ENCODE assay signal across 12 cellular contexts in genomic region chr16:3066440-3066748, GRCh38. TPM values are rescaled to one million over a fixed set of nuclear protein-coding genes. Genes with fewer than 3 reads are reported as not detected.
A peak's percentile ranks its signal among the peaks of the same experiment; 100 is the strongest.
DNase-seq lines count a peak whose midpoint lies in the region; ATAC-seq, FAIRE-seq and TF ChIP-seq lines count a peak whose summit lies in the region.
"Had no signal": no experiment of that assay in that cellular context is flagged by ENCODE, and none has a peak within 500 bp of the region (broad histone marks: within the 10 kb centered on the region; RNA-seq: fewer than 3 reads in every experiment).

No MANE protein-coding gene starts in this region.

- DNase-seq in activated CD4-positive, alpha-beta T cell treated with anti-CD3 and anti-CD28 coated beads for 36 hours, result no peak
- no peak for DNase-seq in activated CD4-positive, alpha-beta T cell treated with anti-CD3 and anti-CD28 coated beads, Interleukin-2, amount 50 U/mL, for 4 hours
- DNase-seq in activated T-helper 1 cell treated with anti-CD3 and anti-CD28 coated beads, Interleukin-12 subunit alpha, Interleukin-12 subunit beta, Interleukin-2, Interleukin-4 antibody, amounts not matched to agents 30 ng/mL and 10 ng/mL and 1 ng/mL, durations not matched to agents 14 hours and 24 hours and 36 hours (ENCODE audit: low spot score), result no peak
- DNase-seq in kidney (peak; percentile 71), spleen (peak; percentile 69), NCI-H2081 (lab: John Stamatoyannopoulos, UW) (no peak), NCI-H69 (lab: John Stamatoyannopoulos, UW) (no peak)
- DNase-seq: substantia nigra had no signal

- no peaks in the 10 kb centered on the region for H3K9me3 ChIP-seq in kidney (ENCODE audit: control insufficient read depth in 1 of 2, low read length in 2 of 2)
- no peaks in the 10 kb centered on the region for H3K9me3 ChIP-seq in spleen

- H3K27ac ChIP-seq in kidney (ENCODE audit: low read depth in 2 of 2, low read length in 2 of 2) (peak overlapping the region; percentile 81), spleen (peak overlapping the region; percentile 79 to 87 (median 84))

- no peaks in the 10 kb centered on the region for H3K9me3 Mint-ChIP-seq in activated CD4-positive, alpha-beta T cell treated with anti-CD3 and anti-CD28 coated beads for 36 hours (ENCODE audit: low read depth)
- peaks cover 7% of the 10 kb centered on the region for H3K9me3 Mint-ChIP-seq in activated T-helper 1 cell treated with anti-CD3 and anti-CD28 coated beads, Interleukin-12 subunit alpha, Interleukin-12 subunit beta, Interleukin-2, Interleukin-4 antibody, amounts not matched to agents 30 ng/mL and 10 ng/mL and 1 ng/mL, durations not matched to agents 14 hours and 24 hours and 36 hours

- no peak for FAIRE-seq in kidney (lab: Jason Lieb, UNC)
- FAIRE-seq: endometrium, keratinocyte had no signal

- H3K4me1 Mint-ChIP-seq in activated CD4-positive, alpha-beta T cell treated with anti-CD3 and anti-CD28 coated beads for 36 hours, result peaks cover 69% of the 10 kb centered on the region
- peaks cover 51% of the 10 kb centered on the region for H3K4me1 Mint-ChIP-seq in activated T-helper 1 cell treated with anti-CD3 and anti-CD28 coated beads, Interleukin-12 subunit alpha, Interleukin-12 subunit beta, Interleukin-2, Interleukin-4 antibody, amounts not matched to agents 30 ng/mL and 10 ng/mL and 1 ng/mL, durations not matched to agents 14 hours and 24 hours and 36 hours (ENCODE audit: low read depth)

- peak overlapping the region; percentile 100 for H3K4me3 Mint-ChIP-seq in activated CD4-positive, alpha-beta T cell treated with anti-CD3 and anti-CD28 coated beads for 36 hours
- H3K4me3 Mint-ChIP-seq in activated T-helper 1 cell treated with anti-CD3 and anti-CD28 coated beads, Interleukin-12 subunit alpha, Interleukin-12 subunit beta, Interleukin-2, Interleukin-4 antibody, amounts not matched to agents 30 ng/mL and 10 ng/mL and 1 ng/mL, durations not matched to agents 14 hours and 24 hours and 36 hours, result peak overlapping the region; percentile 99

- intact Hi-C loops in activated CD4-positive, alpha-beta T cell treated with anti-CD3 and anti-CD28 coated beads for 36 hours (cut with DNase I, micrococcal nuclease), result loop anchor here in 1 of 2 experiments (5.0 kb wide), 1 partner anchor 436 kb away; the partner anchor contains the start of gene CLUAP1
- intact Hi-C loops in activated T-helper 1 cell treated with anti-CD3 and anti-CD28 coated beads, Interleukin-12 subunit alpha, Interleukin-12 subunit beta, Interleukin-2, Interleukin-4 antibody, amounts not matched to agents 30 ng/mL and 10 ng/mL and 1 ng/mL, durations not matched to agents 14 hours and 24 hours and 36 hours (cut with micrococcal nuclease), result no loop called here
- intact Hi-C loops in kidney (cut with DNase I) (loop anchor here (10.0 kb wide), 1 partner anchor 48 kb away; the partner anchor contains the start of gene ZNF205), spleen (cut with DNase I; ENCODE audit: low total_unique reads) (no loop called here)

- peak overlapping the region; percentile 100 for H3K27ac Mint-ChIP-seq in activated CD4-positive, alpha-beta T cell treated with anti-CD3 and anti-CD28 coated beads for 36 hours
- H3K27ac Mint-ChIP-seq in activated T-helper 1 cell treated with anti-CD3 and anti-CD28 coated beads, Interleukin-12 subunit alpha, Interleukin-12 subunit beta, Interleukin-2, Interleukin-4 antibody, amounts not matched to agents 30 ng/mL and 10 ng/mL and 1 ng/mL, durations not matched to agents 14 hours and 24 hours and 36 hours, result peak overlapping the region; percentile 94

- POLR2A ChIA-PET in activated CD4-positive, alpha-beta T cell treated with anti-CD3 and anti-CD28 coated beads for 36 hours (lab: Charles Lee), result interaction anchor here (0.5 to 4.7 kb wide), 4 partner anchors 10 to 1096 kb away, joined by 3 to 48 read pairs (median 4); partner anchors contain the start of gene ZNF213

- TF ChIP-seq POLR2A in spleen (IDR thresholded peaks at IDR 0.05), result no peak

- peaks cover 48% of the 10 kb centered on the region for H3K36me3 Mint-ChIP-seq in activated CD4-positive, alpha-beta T cell treated with anti-CD3 and anti-CD28 coated beads for 36 hours (ENCODE audit: low read depth)
- peaks cover 46% of the 10 kb centered on the region for H3K36me3 Mint-ChIP-seq in activated T-helper 1 cell treated with anti-CD3 and anti-CD28 coated beads, Interleukin-12 subunit alpha, Interleukin-12 subunit beta, Interleukin-2, Interleukin-4 antibody, amounts not matched to agents 30 ng/mL and 10 ng/mL and 1 ng/mL, durations not matched to agents 14 hours and 24 hours and 36 hours (ENCODE audit: low read depth)

- no peaks in the 10 kb centered on the region for H3K27me3 Mint-ChIP-seq in activated CD4-positive, alpha-beta T cell treated with anti-CD3 and anti-CD28 coated beads for 36 hours
- H3K27me3 Mint-ChIP-seq in activated T-helper 1 cell treated with anti-CD3 and anti-CD28 coated beads, Interleukin-12 subunit alpha, Interleukin-12 subunit beta, Interleukin-2, Interleukin-4 antibody, amounts not matched to agents 30 ng/mL and 10 ng/mL and 1 ng/mL, durations not matched to agents 14 hours and 24 hours and 36 hours (ENCODE audit: insufficient read depth), result peaks cover 2% of the 10 kb centered on the region

- H3K27me3 ChIP-seq in spleen (replicated peaks in 1 of 7), result no peaks in the 10 kb centered on the region

- CTCF ChIA-PET in activated CD4-positive, alpha-beta T cell treated with anti-CD3 and anti-CD28 coated beads for 36 hours (lab: Charles Lee), result interaction anchor here (0.9 to 6.7 kb wide), 3 partner anchors 34 to 62 kb away, joined by 3 to 65 read pairs (median 3); no protein-coding TSS in a partner anchor

- peak overlapping the region; percentile 80 to 91 for H3K9ac ChIP-seq in kidney (ENCODE audit: low read length in 2 of 2)

- TF ChIP-seq CTCF in kidney (IDR thresholded peaks at IDR 0.05; ENCODE audit: borderline replicate concordance, extremely low read depth, insufficient read depth) (no peak), spleen (IDR thresholded peaks at IDR 0.05 in 8 of 11, conservative IDR thresholded peaks at IDR 0.05 in 3 of 11) (no peak)

- peaks cover 9 to 18% of the 10 kb centered on the region in 2 donors for H3K4me1 ChIP-seq in kidney (ENCODE audit: control insufficient read depth in 1 of 2, insufficient read depth in 1 of 2, low read depth in 1 of 2, low read length in 2 of 2)
- peaks cover 6 to 87% (median 40%) of the 10 kb centered on the region in 6 donors for H3K4me1 ChIP-seq in spleen

- ATAC-seq in activated CD4-positive, alpha-beta T cell treated with anti-CD3 and anti-CD28 coated beads for 36 hours, result no peak
- ATAC-seq in HG02759 (IDR thresholded peaks at IDR 0.05; ENCODE audit: unreplicated experiment), result no peak

- H3K4me3 ChIP-seq in kidney (ENCODE audit: low read length in 2 of 2) (peak overlapping the region; percentile 52 to 64), spleen (peak overlapping the region; percentile 41 to 79 (median 58))

- 28 to 73% (median 68%) methylated on average over 6 to 7 of the region's 7 CpGs for WGBS in spleen, 5 donors

- no peaks in the 10 kb centered on the region for H3K36me3 ChIP-seq in kidney (ENCODE audit: control insufficient read depth in 1 of 2, insufficient read depth in 2 of 2, low read length in 2 of 2)
- H3K36me3 ChIP-seq in spleen, result peaks cover 0 to 30% (median 2%) of the 10 kb centered on the region in 6 donors

RNA-seq across cellular contexts. Expression of gene IL32, which starts 1.0 kb away (rescaled TPM):
- 1,000 to 10,000 TPM; 1,864 to 2,360 TPM for total RNA-seq in activated CD4-positive, alpha-beta T cell treated with anti-CD3 and anti-CD28 coated beads for 36 hours
- total RNA-seq in activated T-helper 1 cell treated with anti-CD3 and anti-CD28 coated beads, Interleukin-12 subunit alpha, Interleukin-12 subunit beta, Interleukin-2, Interleukin-4 antibody, amounts not matched to agents 30 ng/mL and 10 ng/mL and 1 ng/mL, durations not matched to agents 14 hours and 24 hours and 36 hours, result 993 TPM in 2 replicates
- total RNA-seq in kidney, result 181 TPM
- polyA plus RNA-seq in kidney (ENCODE audit: insufficient read depth, low read depth, low replicate concordance), result 495 TPM
- total RNA-seq in spleen, result 100 to 1,000 TPM; 171 to 414 (median 309) TPM
- polyA plus RNA-seq in spleen, result 100 to 1,000 TPM; 256 to 624 (median 277) TPM

RNA-seq across cellular contexts. Expression of gene MMP25, which starts 20.0 kb away (rescaled TPM):
- under 1 TPM; 0.55 to 0.91 TPM for total RNA-seq in activated CD4-positive, alpha-beta T cell treated with anti-CD3 and anti-CD28 coated beads for 36 hours
- 11.9 and 12.8 TPM in 2 replicates for total RNA-seq in activated T-helper 1 cell treated with anti-CD3 and anti-CD28 coated beads, Interleukin-12 subunit alpha, Interleukin-12 subunit beta, Interleukin-2, Interleukin-4 antibody, amounts not matched to agents 30 ng/mL and 10 ng/mL and 1 ng/mL, durations not matched to agents 14 hours and 24 hours and 36 hours
- total RNA-seq in kidney (1.7 TPM), spleen (100 to 1,000 TPM in 4 of 7 donors, 10 to 100 TPM in 3; 24.3 to 282 (median 113) TPM)
- polyA plus RNA-seq in kidney (ENCODE audit: insufficient read depth, low read depth, low replicate concordance) (0.65 TPM), spleen (10 to 100 TPM in 2 of 3 donors, 1 to 10 TPM in 1; 2.7 to 45.0 (median 41.9) TPM)

RNA-seq across cellular contexts. Expression of gene BICDL2, which starts 29.6 kb away (rescaled TPM):
- 1 to 10 TPM in 1 of 2 experiments, under 1 TPM in 1; 0.58 to 1.2 TPM for total RNA-seq in activated CD4-positive, alpha-beta T cell treated with anti-CD3 and anti-CD28 coated beads for 36 hours
- total RNA-seq in activated T-helper 1 cell treated with anti-CD3 and anti-CD28 coated beads, Interleukin-12 subunit alpha, Interleukin-12 subunit beta, Interleukin-2, Interleukin-4 antibody, amounts not matched to agents 30 ng/mL and 10 ng/mL and 1 ng/mL, durations not matched to agents 14 hours and 24 hours and 36 hours, result 0.20 TPM in 1 of 2 replicates, not detected in the other
- 12.1 TPM for total RNA-seq in kidney
- polyA plus RNA-seq in kidney (ENCODE audit: insufficient read depth, low read depth, low replicate concordance), result 2.9 TPM
- under 1 TPM in 4 of 7 donors, not detected in 3; 0.30 to 0.77 (median 0.32) TPM for total RNA-seq in spleen
- under 1 TPM; 0.03 to 0.22 (median 0.15) TPM for polyA plus RNA-seq in spleen
- total RNA-seq: A172 had no signal

RNA-seq across cellular contexts. Expression of gene ZSCAN10, which starts 32.7 kb away (rescaled TPM):
- under 1 TPM; 0.11 to 0.30 TPM for total RNA-seq in activated CD4-positive, alpha-beta T cell treated with anti-CD3 and anti-CD28 coated beads for 36 hours
- total RNA-seq in activated T-helper 1 cell treated with anti-CD3 and anti-CD28 coated beads, Interleukin-12 subunit alpha, Interleukin-12 subunit beta, Interleukin-2, Interleukin-4 antibody, amounts not matched to agents 30 ng/mL and 10 ng/mL and 1 ng/mL, durations not matched to agents 14 hours and 24 hours and 36 hours, result 0.07 TPM in 1 of 2 replicates, not detected in the other
- total RNA-seq in kidney (not detected), spleen (under 1 TPM in 1 of 7 donors, not detected in 6; 0.85 TPM)
- polyA plus RNA-seq in kidney (ENCODE audit: insufficient read depth, low read depth, low replicate concordance) (not detected), spleen (under 1 TPM in 2 of 3 donors, not detected in 1; 0.02 to 0.06 TPM)
- total RNA-seq: A172 had no signal
- polyA plus RNA-seq: keratinocyte had no signal

RNA-seq across cellular contexts. Expression of gene THOC6, which starts 42.6 kb away (rescaled TPM):
- 10 to 100 TPM; 46.9 to 50.2 TPM for total RNA-seq in activated CD4-positive, alpha-beta T cell treated with anti-CD3 and anti-CD28 coated beads for 36 hours
- 48.3 and 49.0 TPM in 2 replicates for total RNA-seq in activated T-helper 1 cell treated with anti-CD3 and anti-CD28 coated beads, Interleukin-12 subunit alpha, Interleukin-12 subunit beta, Interleukin-2, Interleukin-4 antibody, amounts not matched to agents 30 ng/mL and 10 ng/mL and 1 ng/mL, durations not matched to agents 14 hours and 24 hours and 36 hours
- total RNA-seq in kidney, result 26.1 TPM
- polyA plus RNA-seq in kidney (ENCODE audit: insufficient read depth, low read depth, low replicate concordance), result 21.2 TPM
- 10 to 100 TPM; 19.3 to 30.4 (median 26.3) TPM for total RNA-seq in spleen
- polyA plus RNA-seq in spleen, result 10 to 100 TPM; 40.7 to 57.2 (median 41.0) TPM

Comparison
In these comparisons a context has a peak if more than half of its experiments do, and no peak if none do; other contexts are left out.
1. DNase-seq: peak in kidney (single experiment) and spleen (single experiment); none in activated CD4-positive, alpha-beta T cell treated with anti-CD3 and anti-CD28 coated beads for 36 hours (single experiment), activated CD4-positive, alpha-beta T cell treated with anti-CD3 and anti-CD28 coated beads, Interleukin-2, amount 50 U/mL, for 4 hours (0 of 2), activated T-helper 1 cell treated with anti-CD3 and anti-CD28 coated beads, Interleukin-12 subunit alpha, Interleukin-12 subunit beta, Interleukin-2, Interleukin-4 antibody, amounts not matched to agents 30 ng/mL and 10 ng/mL and 1 ng/mL, durations not matched to agents 14 hours and 24 hours and 36 hours (single experiment), NCI-H2081 (0 of 2) and NCI-H69 (single experiment).